In genomic region chrX:115940888-115941332, GRCh38 we compare ENCODE assay signal across 9 cellular contexts.
DNase-seq lines count a peak whose midpoint lies in the region; ATAC-seq, FAIRE-seq and TF ChIP-seq lines count a peak whose summit lies in the region.
"Had no signal": no experiment of that assay in that cellular context is flagged by ENCODE, and none has a peak within 500 bp of the region (broad histone marks: within the 10 kb centered on the region; RNA-seq: fewer than 3 reads in every experiment).

No MANE protein-coding gene starts in this region.

- in situ Hi-C loops in transverse colon (cut with MboI; ENCODE audit: low pct_ligation_motif_present in 1 of 4, low pct_unique_long_range_greater_than_20kb in 1 of 4, low sequenced_read_pairs in 3 of 4) = no loop called here

- no peak overlapping the region for H3K27ac ChIP-seq in transverse colon

- no peak for TF ChIP-seq EP300 in transverse colon (IDR thresholded peaks at IDR 0.05; ENCODE audit: low read depth)

- peaks cover 6% of the 10 kb centered on the region for H3K27me3 Mint-ChIP-seq in activated T-cell treated with anti-CD3 and anti-CD28 coated beads, Interleukin-2, amount 50 U/mL, for 24 hours
- H3K27me3 Mint-ChIP-seq: CD4-positive, alpha-beta T cell had no signal

- no peaks in the 10 kb centered on the region for H3K9me3 Mint-ChIP-seq in activated T-cell treated with anti-CD3 and anti-CD28 coated beads, Interleukin-2, amount 50 U/mL, for 24 hours
- H3K9me3 Mint-ChIP-seq: CD4-positive, alpha-beta T cell had no signal

- peak; percentile 80 for ATAC-seq in HG02571 (IDR thresholded peaks at IDR 0.05; ENCODE audit: unreplicated experiment)

- H3K4me3 ChIP-seq in transverse colon = no peak overlapping the region

- no peak overlapping the region for H3K27ac Mint-ChIP-seq in activated T-cell treated with anti-CD3 and anti-CD28 coated beads, Interleukin-2, amount 50 U/mL, for 24 hours
- H3K27ac Mint-ChIP-seq: CD4-positive, alpha-beta T cell had no signal

- H3K4me3 Mint-ChIP-seq in activated T-cell treated with anti-CD3 and anti-CD28 coated beads, Interleukin-2, amount 50 U/mL, for 24 hours = no peak overlapping the region
- H3K4me3 Mint-ChIP-seq: CD4-positive, alpha-beta T cell had no signal

- FAIRE-seq in islet of Langerhans (lab: Jason Lieb, UNC) = peak; percentile 30

- peaks cover 8% of the 10 kb centered on the region for H3K4me1 Mint-ChIP-seq in activated T-cell treated with anti-CD3 and anti-CD28 coated beads, Interleukin-2, amount 50 U/mL, for 24 hours (ENCODE audit: low read depth)

- 51% methylated on average over 7 of the region's 7 CpGs; no CpG with 5 or more reads in 1 of the 2 donors for WGBS in transverse colon (ENCODE audit: low coverage in 1 of 2), 2 donors

- no peaks in the 10 kb centered on the region for H3K36me3 ChIP-seq in transverse colon

- H3K9me3 ChIP-seq in transverse colon = no peaks in the 10 kb centered on the region

- DNase-seq in NCI-H82 (lab: John Stamatoyannopoulos, UW) (peak; percentile 56), NCI-H82 treated with DMSO at 0.1 percent for 48 hours (lab: John Stamatoyannopoulos, UW; ENCODE audit: unreplicated experiment) (no peak), NCI-H1092 treated with DMSO at 0.1 percent for 48 hours (lab: John Stamatoyannopoulos, UW) (peak; percentile 88), transverse colon (peak; percentile 85), SIG-M5 (lab: John Stamatoyannopoulos, UW) (no peak)
- peak; percentile 45 for DNase-seq in activated T-cell treated with anti-CD3 and anti-CD28 coated beads, Interleukin-2, amount 50 U/mL, for 24 hours

- no peak for TF ChIP-seq POLR2A in transverse colon (IDR thresholded peaks at IDR 0.05)

- H3K36me3 Mint-ChIP-seq in activated T-cell treated with anti-CD3 and anti-CD28 coated beads, Interleukin-2, amount 50 U/mL, for 24 hours (ENCODE audit: low read depth) = no peaks in the 10 kb centered on the region

- peaks cover 0 to 4% (median 0%) of the 10 kb centered on the region in 4 donors for H3K4me1 ChIP-seq in transverse colon

- no peaks in the 10 kb centered on the region for H3K27me3 ChIP-seq in transverse colon

- intact Hi-C loops in transverse colon (cut with DNase I; ENCODE audit: low total_unique reads) = no loop called here

- peak in 2 of 5 experiments; percentile 19 to 42 for TF ChIP-seq CTCF in transverse colon (IDR thresholded peaks at IDR 0.05)

Comparison
In these comparisons a context has a peak if more than half of its experiments do, and no peak if none do; other contexts are left out.
1. DNase-seq: peak in NCI-H82 (single experiment), NCI-H1092 treated with DMSO at 0.1 percent for 48 hours (single experiment), activated T-cell treated with anti-CD3 and anti-CD28 coated beads, Interleukin-2, amount 50 U/mL, for 24 hours (single experiment) and transverse colon (single experiment); none in NCI-H82 treated with DMSO at 0.1 percent for 48 hours (single experiment) and SIG-M5 (single experiment).